Comparison of ENCODE assay signal across 7 cellular contexts in the genomic region with DNA sequence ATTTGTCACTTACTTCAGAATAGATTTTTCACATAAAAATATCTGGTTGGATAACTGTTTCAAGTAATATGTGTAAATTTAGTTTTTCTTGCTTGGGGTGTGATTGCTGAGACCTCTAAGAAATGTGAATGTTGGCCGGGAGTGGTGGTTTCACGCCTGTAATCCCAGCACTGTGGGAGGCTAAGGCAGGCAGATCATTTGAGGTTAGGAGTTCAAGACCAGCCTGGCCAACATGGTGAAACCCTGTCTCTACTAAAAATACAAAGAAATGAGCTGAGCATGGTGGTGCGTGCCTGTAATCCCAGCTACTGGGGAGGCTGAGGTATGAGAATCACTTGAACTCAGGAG.
DNase-seq lines count a peak whose midpoint lies in the region; ATAC-seq and TF ChIP-seq lines count a peak whose summit lies in the region.
"Not testable (repeated sequence)": the region's sequence is repeated elsewhere in the genome, so short reads cannot be mapped to it uniquely, and the experiment has no call there.

No MANE protein-coding gene starts in this region.

- intact Hi-C loops in mammary epithelial cell (cut with micrococcal nuclease); Right ventricle myocardium superior (cut with DNase I); right cardiac atrium (cut with DNase I); psoas muscle (cut with DNase I): not testable (repeated sequence)

- H3K9me3 Mint-ChIP-seq in GM23338; activated CD4-positive, alpha-beta T cell treated with anti-CD3 and anti-CD28 coated beads, Interleukin-2, amount 10 ng/mL, durations not matched to agents 7 days and 5 days: not testable (repeated sequence)

- not testable (repeated sequence) for H4K20me1 ChIP-seq in GM23338 (replicated peaks; ENCODE audit: insufficient read depth); mammary epithelial cell (ENCODE audit: insufficient read depth, low read length)

- H3K9ac ChIP-seq in mammary epithelial cell (ENCODE audit: insufficient read depth, low read length) = not testable (repeated sequence)

- H2AFZ ChIP-seq in GM23338 = peak overlapping the region; percentile 15; the same call in 1 of the 2 replicates
- peak overlapping the region; percentile 75 for H2AFZ ChIP-seq in mammary epithelial cell (ENCODE audit: low read depth, low read length)

- not testable (repeated sequence) for H3K27ac Mint-ChIP-seq in GM23338
- peak overlapping the region; percentile 74 for H3K27ac Mint-ChIP-seq in activated CD4-positive, alpha-beta T cell treated with anti-CD3 and anti-CD28 coated beads, Interleukin-2, amount 10 ng/mL, durations not matched to agents 7 days and 5 days

- H3K27ac ChIP-seq in GM23338 (ENCODE audit: low read depth); mammary epithelial cell (ENCODE audit: insufficient read depth, low read depth, low read length); right cardiac atrium (ENCODE audit: low read length): not testable (repeated sequence)
- peak overlapping the region; percentile 10 for H3K27ac ChIP-seq in psoas muscle
- H3K27ac ChIP-seq in suprapubic skin = peak overlapping the region; percentile 8

- not testable (repeated sequence) for H3K9me3 ChIP-seq in mammary epithelial cell (replicated peaks; ENCODE audit: insufficient read depth, low read length); right cardiac atrium (ENCODE audit: control insufficient read depth, low read length); psoas muscle; suprapubic skin

- CTCF ChIA-PET in activated CD4-positive, alpha-beta T cell treated with anti-CD3 and anti-CD28 coated beads, Interleukin-2, amount 10 ng/mL, durations not matched to agents 7 days and 5 days (lab: Charles Lee) = interaction anchor here (0.6 kb wide), 1 partner anchor 594 kb away, joined by 3 read pairs; no protein-coding TSS in a partner anchor
- CTCF ChIA-PET in mammary epithelial cell (lab: Charles Lee; ENCODE audit: low non-redundant PET) = not testable (repeated sequence)

- not testable (repeated sequence) for H3K4me3 Mint-ChIP-seq in GM23338; activated CD4-positive, alpha-beta T cell treated with anti-CD3 and anti-CD28 coated beads, Interleukin-2, amount 10 ng/mL, durations not matched to agents 7 days and 5 days

- not testable (repeated sequence) for H3K27me3 Mint-ChIP-seq in GM23338 (ENCODE audit: insufficient read depth, low read depth, poor library complexity); activated CD4-positive, alpha-beta T cell treated with anti-CD3 and anti-CD28 coated beads, Interleukin-2, amount 10 ng/mL, durations not matched to agents 7 days and 5 days

- not testable (repeated sequence) for H3K36me3 ChIP-seq in GM23338 (ENCODE audit: insufficient read depth); mammary epithelial cell (ENCODE audit: insufficient read depth, low read length); psoas muscle (ENCODE audit: insufficient read depth in 1 of 2, low read depth in 1 of 2); suprapubic skin

- H3F3A ChIP-seq in GM23338 (replicated peaks; ENCODE audit: low read depth) = not testable (repeated sequence)

- POLR2A ChIA-PET in activated CD4-positive, alpha-beta T cell treated with anti-CD3 and anti-CD28 coated beads, Interleukin-2, amount 10 ng/mL, durations not matched to agents 7 days and 5 days (lab: Charles Lee) = interaction anchor here (0.6 kb wide), 1 partner anchor 167 kb away, joined by 3 read pairs; no protein-coding TSS in a partner anchor

- not testable (repeated sequence) for DNase-seq in GM23338 (ENCODE audit: low spot score); activated CD4-positive, alpha-beta T cell treated with anti-CD3 and anti-CD28 coated beads, Interleukin-2, amount 10 ng/mL, durations not matched to agents 7 days and 5 days; mammary epithelial cell; Right ventricle myocardium superior; psoas muscle; suprapubic skin (ENCODE audit: low spot score in 2 of 2)
- DNase-seq in right cardiac atrium = peak in 2 of 3 donors; percentile 21 to 56

- not testable (repeated sequence) for H3K36me3 Mint-ChIP-seq in GM23338 (ENCODE audit: low read depth); activated CD4-positive, alpha-beta T cell treated with anti-CD3 and anti-CD28 coated beads, Interleukin-2, amount 10 ng/mL, durations not matched to agents 7 days and 5 days (ENCODE audit: low read depth)

- dilution Hi-C loops in mammary epithelial cell (cut with HindIII; ENCODE audit: low sequenced_read_pairs) = not testable (repeated sequence)

- H3K4me1 Mint-ChIP-seq in GM23338 = peaks cover 32% of the 10 kb centered on the region
- H3K4me1 Mint-ChIP-seq in activated CD4-positive, alpha-beta T cell treated with anti-CD3 and anti-CD28 coated beads, Interleukin-2, amount 10 ng/mL, durations not matched to agents 7 days and 5 days = peaks cover 28% of the 10 kb centered on the region

- not testable (repeated sequence) for H3K9me2 ChIP-seq in GM23338 (ENCODE audit: insufficient read depth)

- H3K79me2 ChIP-seq in GM23338 (replicated peaks; ENCODE audit: insufficient read depth); mammary epithelial cell (ENCODE audit: insufficient read depth, low read length): not testable (repeated sequence)

- H3K4me2 ChIP-seq in GM23338 = not testable (repeated sequence)
- peak overlapping the region; percentile 5 for H3K4me2 ChIP-seq in mammary epithelial cell (ENCODE audit: insufficient read depth, low read depth, low read length)

- not testable (repeated sequence) for H3K4me3 ChIP-seq in GM23338; mammary epithelial cell (replicated peaks in 1 of 3; ENCODE audit: insufficient read depth in 1 of 3, low read depth in 2 of 3, low read length in 3 of 3); right cardiac atrium (ENCODE audit: low read length); psoas muscle; suprapubic skin

- ATAC-seq in GM23338, psoas muscle: not testable (repeated sequence)
- ATAC-seq in Right ventricle myocardium superior (ENCODE audit: poor library complexity) = peak; percentile 55
- ATAC-seq in right cardiac atrium = peak; percentile 59 to 66

- not testable (repeated sequence) for H3K27me3 ChIP-seq in GM23338 (ENCODE audit: insufficient read depth); mammary epithelial cell (ENCODE audit: insufficient read depth, low read length); right cardiac atrium (ENCODE audit: control insufficient read depth, insufficient read depth); psoas muscle (ENCODE audit: insufficient read depth in 3 of 3, low read length in 2 of 3); suprapubic skin

- not testable (repeated sequence) for TF ChIP-seq CTCF in GM23338 (conservative IDR thresholded peaks at IDR 0.05; ENCODE audit: low read depth in 2 of 2); mammary epithelial cell (conservative IDR thresholded peaks at IDR 0.05 in 1 of 2, IDR thresholded peaks at IDR 0.05 in 1 of 2; ENCODE audit: extremely low read depth in 1 of 2, insufficient read depth in 1 of 2, low read depth in 1 of 2, low read length in 2 of 2); psoas muscle (IDR thresholded peaks at IDR 0.05); suprapubic skin (IDR thresholded peaks at IDR 0.05)

- not testable (repeated sequence) for BruUV-seq in mammary epithelial cell (replicated peaks; lab: Mats Ljungman, UMichigan)

- TF ChIP-seq POLR2A in suprapubic skin (IDR thresholded peaks at IDR 0.05) = not testable (repeated sequence)

- TF ChIP-seq EP300 in suprapubic skin (IDR thresholded peaks at IDR 0.05) = not testable (repeated sequence)

- H3K4me1 ChIP-seq in GM23338 (ENCODE audit: insufficient read depth) = peaks cover 18% of the 10 kb centered on the region
- H3K4me1 ChIP-seq in mammary epithelial cell (ENCODE audit: insufficient read depth, low read length); right cardiac atrium (ENCODE audit: control insufficient read depth, insufficient read depth, low read length); psoas muscle: not testable (repeated sequence)
- H3K4me1 ChIP-seq in suprapubic skin = peaks cover 11% of the 10 kb centered on the region

- WGBS in mammary epithelial cell (ENCODE audit: low coverage, missing lambda C conversion rate) = 91% methylated on average over 3 of the region's 3 CpGs
- 62% methylated on average over 3 of the region's 3 CpGs for WGBS in right cardiac atrium
- WGBS in psoas muscle, 3 donors = 79 to 89% (median 83%) methylated on average over 3 of the region's 3 CpGs
- 84% methylated on average over 3 of the region's 3 CpGs for WGBS in suprapubic skin

- in situ Hi-C loops in mammary epithelial cell (cut with MboI; ENCODE audit: low sequenced_read_pairs in 2 of 2) = not testable (repeated sequence)
